1 cellular context compared by ENCODE assay signal in genomic region chr2:70087703-70088507, GRCh38.
TF ChIP-seq lines count a peak whose summit lies in the region.

No MANE protein-coding gene starts in this region.

TF ChIP-seq in HepG2, 621 proteins besides CTCF, POLR2A, EP300 and RAD21 (continued from another document and continues in another):
- TF ChIP-seq PAXIP1 (CRISPR knock-in tag; conservative IDR thresholded peaks at IDR 0.05) (0 out of 2 replicates have a peak, but pooled peaks have one; percentile 43), PHF21A (CRISPR knock-in tag; IDR thresholded peaks at IDR 0.05) (no peak), HCFC1 (IDR thresholded peaks at IDR 0.05; ENCODE audit: low read depth, low read length) (no peak), ZNF577 (CRISPR knock-in tag; IDR thresholded peaks at IDR 0.05; ENCODE audit: borderline replicate concordance, low read depth) (no peak), ARNTL (CRISPR knock-in tag; IDR thresholded peaks at IDR 0.05) (no peak; the same call in 1 of the 2 replicates), XRCC5 (optimal IDR thresholded peaks at IDR 0.05; ENCODE audit: low read length) (no peak), CHCHD3 (CRISPR knock-in tag; IDR thresholded peaks at IDR 0.05) (no peak), SIN3A (IDR thresholded peaks at IDR 0.05; ENCODE audit: borderline replicate concordance, low read depth, low read length) (peak; percentile 24; the same call in 1 of the 2 replicates), MYPOP (CRISPR knock-in tag; IDR thresholded peaks at IDR 0.05) (0 out of 2 replicates have a peak, but pooled peaks have one; percentile 30), HINFP (CRISPR knock-in tag; IDR thresholded peaks at IDR 0.05; ENCODE audit: low read depth) (0 out of 2 replicates have a peak, but pooled peaks have one; percentile 31), SNAPC5 (CRISPR knock-in tag; IDR thresholded peaks at IDR 0.05; ENCODE audit: borderline replicate concordance) (no peak), USF2 (IDR thresholded peaks at IDR 0.05; ENCODE audit: low read depth, low read length) (no peak), USF2 (CRISPR knock-in tag; IDR thresholded peaks at IDR 0.05; ENCODE audit: borderline replicate concordance) (peak; percentile 39; the same call in 1 of the 2 replicates), KDM5B (CRISPR knock-in tag; IDR thresholded peaks at IDR 0.05; ENCODE audit: borderline replicate concordance) (peak; percentile 96), GLMP (CRISPR knock-in tag; IDR thresholded peaks at IDR 0.05; ENCODE audit: borderline replicate concordance) (no peak), KDM6A (CRISPR knock-in tag; IDR thresholded peaks at IDR 0.05; ENCODE audit: low read depth) (peak; percentile 19; the same call in 1 of the 2 replicates), ZGPAT (CRISPR knock-in tag; IDR thresholded peaks at IDR 0.05) (peak; percentile 87), FUBP1 (CRISPR knock-in tag; IDR thresholded peaks at IDR 0.05; ENCODE audit: borderline replicate concordance) (0 out of 2 replicates have a peak, but pooled peaks have one; percentile 16), PRMT3 (CRISPR knock-in tag; IDR thresholded peaks at IDR 0.05; ENCODE audit: borderline replicate concordance, low read depth) (no peak), FOXK1 (CRISPR knock-in tag; IDR thresholded peaks at IDR 0.05; ENCODE audit: borderline replicate concordance, low read depth) (peak; percentile 27; the same call in 1 of the 2 replicates), ARID2 (CRISPR knock-in tag; IDR thresholded peaks at IDR 0.05; ENCODE audit: borderline replicate concordance) (no peak; the same call in 1 of the 2 replicates), ZNF337 (CRISPR knock-in tag; IDR thresholded peaks at IDR 0.05; ENCODE audit: borderline replicate concordance, low read depth) (0 out of 2 replicates have a peak, but pooled peaks have one; percentile 3), RBAK (CRISPR knock-in tag; IDR thresholded peaks at IDR 0.05) (peak; percentile 58; the same call in 1 of the 2 replicates), ZNF557 (CRISPR knock-in tag; IDR thresholded peaks at IDR 0.05) (no peak), ZNF180 (CRISPR knock-in tag; IDR thresholded peaks at IDR 0.05; ENCODE audit: borderline replicate concordance, low read depth) (peak; percentile 67; the same call in 1 of the 2 replicates), PRPF4 (IDR thresholded peaks at IDR 0.05; ENCODE audit: low read depth, low read length, poor library complexity, severe bottlenecking) (peak; percentile 61), RARA (CRISPR knock-in tag; IDR thresholded peaks at IDR 0.05) (no peak; the same call in 1 of the 2 replicates), ZNF331 (CRISPR knock-in tag; IDR thresholded peaks at IDR 0.05) (peak; percentile 38; the same call in 1 of the 2 replicates), ZBTB37 (CRISPR knock-in tag; IDR thresholded peaks at IDR 0.05) (peak; percentile 72; the same call in 1 of the 2 replicates), ZNF619 (CRISPR knock-in tag; IDR thresholded peaks at IDR 0.05) (no peak), ZNF318 (CRISPR knock-in tag; IDR thresholded peaks at IDR 0.05) (no peak)
